ENCODE assay signal across 17 cellular contexts in genomic region chr6:166461821-166462460, GRCh38.
DNase-seq lines count a peak whose midpoint lies in the region; ATAC-seq and TF ChIP-seq lines count a peak whose summit lies in the region.
"Had no signal": no experiment of that assay in that cellular context is flagged by ENCODE, and none has a peak within 500 bp of the region (broad histone marks: within the 10 kb centered on the region; RNA-seq: fewer than 3 reads in every experiment).

No MANE protein-coding gene starts in this region.

- peaks cover 37 to 80% (median 77%) of the 10 kb centered on the region in 10 experiments for H3K4me1 ChIP-seq in BLaER1 treated with 17β-estradiol and CSF1 and Interleukin-3, amounts not matched to agents 10 nM and 100 nM
- peaks cover 65% of the 10 kb centered on the region for H3K4me1 ChIP-seq in OCI-LY1 (ENCODE audit: insufficient read depth, low read length, severe bottlenecking)
- peaks cover 6 to 14% of the 10 kb centered on the region in 2 experiments for H3K4me1 ChIP-seq in trophoblast cell (ENCODE audit: control insufficient read depth in 1 of 2, insufficient read depth in 2 of 2, low read length in 2 of 2)

- no peaks in the 10 kb centered on the region for H3F3A ChIP-seq in OCI-LY1 (ENCODE audit: insufficient read depth, low read length)

- H3K4me3 Mint-ChIP-seq in effector memory CD8-positive, alpha-beta T cell = no peak overlapping the region
- H3K4me3 Mint-ChIP-seq: CD4-positive, alpha-beta T cell had no signal

- H2AFZ ChIP-seq in OCI-LY1 (ENCODE audit: low read length) = no peak overlapping the region
- no peak overlapping the region for H2AFZ ChIP-seq in trophoblast cell (ENCODE audit: insufficient read depth, low read length, poor library complexity)

- H3K36me3 Mint-ChIP-seq in effector memory CD8-positive, alpha-beta T cell (ENCODE audit: insufficient read depth) = no peaks in the 10 kb centered on the region

- H3K36me3 ChIP-seq in BLaER1 treated with 17β-estradiol and CSF1 and Interleukin-3, amounts not matched to agents 10 nM and 100 nM = peaks cover 0 to 14% (median 5%) of the 10 kb centered on the region in 11 experiments; a peak in 9 of 22 replicates
- H3K36me3 ChIP-seq in OCI-LY1 (ENCODE audit: insufficient read depth, low read length) = peaks cover 7% of the 10 kb centered on the region; the same call in 1 of the 2 replicates
- peaks cover 3 to 5% of the 10 kb centered on the region in 2 experiments for H3K36me3 ChIP-seq in trophoblast cell (ENCODE audit: control insufficient read depth in 1 of 2, insufficient read depth in 2 of 2, low read length in 2 of 2)
- H3K36me3 ChIP-seq: HAP-1 had no signal

- H3K4me2 ChIP-seq in BLaER1 treated with 17β-estradiol and CSF1 and Interleukin-3, amounts not matched to agents 10 nM and 100 nM = peak overlapping the region; percentile 67 to 96 (median 85)
- peak overlapping the region; percentile 65 for H3K4me2 ChIP-seq in OCI-LY1 (ENCODE audit: low read length)
- no peak overlapping the region for H3K4me2 ChIP-seq in trophoblast cell (ENCODE audit: low read length)

- 0 out of 22 replicates have a peak, but pooled peaks cover 0 to 13% (median 0%) of the 10 kb centered on the region in 11 experiments for H3K27me3 ChIP-seq in BLaER1 treated with 17β-estradiol and CSF1 and Interleukin-3, amounts not matched to agents 10 nM and 100 nM
- H3K27me3 ChIP-seq in OCI-LY1 (ENCODE audit: insufficient read depth, low read length) (no peaks in the 10 kb centered on the region), trophoblast cell (ENCODE audit: insufficient read depth, low read length) (no peaks in the 10 kb centered on the region)

- no peak for ATAC-seq in effector memory CD8-positive, alpha-beta T cell (replicated peaks)
- no peak for ATAC-seq in HG02759 (IDR thresholded peaks at IDR 0.05; ENCODE audit: unreplicated experiment)
- ATAC-seq: Panc1 had no signal

- H4K91ac ChIP-seq in trophoblast cell (ENCODE audit: low read depth, low read length) = no peak overlapping the region

- DNase-seq in effector memory CD8-positive, alpha-beta T cell = no peak
- DNase-seq in trophoblast cell (no peak), inferior parietal cortex (ENCODE audit: extremely low spot score) (no peak), iPS-NIHi7 (ENCODE audit: extremely low spot score) (no peak), AG08396 (ENCODE audit: low spot score) (no peak)
- DNase-seq: CD4-positive, alpha-beta T cell; DMS53; NCI-H1417 treated with DMSO at 0.1 percent for 48 hours; NCI-H2029; NCI-H2171; NCI-H510A; SHP77 had no signal

- H4K8ac ChIP-seq in trophoblast cell (ENCODE audit: low read depth, low read length) = no peak overlapping the region

- H3K79me1 ChIP-seq in trophoblast cell (ENCODE audit: low read length) = no peaks in the 10 kb centered on the region

- H3K9me3 ChIP-seq in BLaER1 treated with 17β-estradiol and CSF1 and Interleukin-3, amounts not matched to agents 10 nM and 100 nM (replicated peaks in 1 of 11) = peaks cover 13 to 20% (median 17%) of the 10 kb centered on the region in 11 experiments
- H3K9me3 ChIP-seq in OCI-LY1 (ENCODE audit: low read length) (peaks cover 4% of the 10 kb centered on the region), trophoblast cell (ENCODE audit: insufficient read depth, low read depth, low read length) (no peaks in the 10 kb centered on the region)
- H3K9me3 ChIP-seq: HAP-1 had no signal

- H2BK12ac ChIP-seq in trophoblast cell (ENCODE audit: low read length) = no peak overlapping the region

- H2BK5ac ChIP-seq in trophoblast cell (ENCODE audit: low read depth, low read length, poor library complexity) = no peak overlapping the region

- H3K9me3 Mint-ChIP-seq in effector memory CD8-positive, alpha-beta T cell = peaks cover 0 to 1% of the 10 kb centered on the region in 2 donors
- H3K9me3 Mint-ChIP-seq: CD4-positive, alpha-beta T cell had no signal

- peaks cover 4 to 8% of the 10 kb centered on the region in 2 donors for H3K4me1 Mint-ChIP-seq in effector memory CD8-positive, alpha-beta T cell (ENCODE audit: low read depth in 2 of 2)

- H3K9me2 ChIP-seq in OCI-LY1 (ENCODE audit: low read depth, low read length) = no peaks in the 10 kb centered on the region

- no peak overlapping the region for H4K12ac ChIP-seq in trophoblast cell (ENCODE audit: low read depth, low read length)

- H3K9ac ChIP-seq in BLaER1 treated with 17β-estradiol and CSF1 and Interleukin-3, amounts not matched to agents 10 nM and 100 nM = peak overlapping the region in 9 of 11 experiments; percentile 66 to 85 (median 80); a peak in 18 of 22 replicates
- H3K9ac ChIP-seq in OCI-LY1 (ENCODE audit: low read length) = peak overlapping the region; percentile 60; the same call in 1 of the 2 replicates
- H3K9ac ChIP-seq in trophoblast cell (ENCODE audit: low read length) = no peak overlapping the region

- no peak overlapping the region for H3K4ac ChIP-seq in trophoblast cell (ENCODE audit: low read depth, low read length)

- H2AK5ac ChIP-seq in trophoblast cell (ENCODE audit: low read length) = no peak overlapping the region

- H3K4me3 ChIP-seq in BLaER1 treated with 17β-estradiol and CSF1 and Interleukin-3, amounts not matched to agents 10 nM and 100 nM = no peak overlapping the region; a peak in 1 of 20 replicates
- H3K4me3 ChIP-seq in OCI-LY1 (ENCODE audit: low read depth, low read length, poor library complexity, severe bottlenecking) = peak overlapping the region; percentile 60
- H3K4me3 ChIP-seq in trophoblast cell (ENCODE audit: low read depth, low read length) = peak overlapping the region; percentile 16
- H3K4me3 ChIP-seq: HAP-1 had no signal

- H3K79me2 ChIP-seq in OCI-LY1 (ENCODE audit: insufficient read depth, low read length) = no peaks in the 10 kb centered on the region
- H3K79me2 ChIP-seq in trophoblast cell (ENCODE audit: control insufficient read depth, insufficient read depth, low read length, poor library complexity) = no peaks in the 10 kb centered on the region

- no CpG with 5 or more reads among the region's 9 CpGs for WGBS in trophoblast cell (ENCODE audit: extremely low coverage, insufficient coverage, insufficient read length)

- peaks cover 0 to 5% (median 0%) of the 10 kb centered on the region in 11 experiments; a peak in 2 of 22 replicates for H4K20me1 ChIP-seq in BLaER1 treated with 17β-estradiol and CSF1 and Interleukin-3, amounts not matched to agents 10 nM and 100 nM
- no peaks in the 10 kb centered on the region for H4K20me1 ChIP-seq in OCI-LY1 (ENCODE audit: insufficient read depth, low read length)

- no peak overlapping the region for H3K14ac ChIP-seq in trophoblast cell (ENCODE audit: low read length)

- no peaks in the 10 kb centered on the region for H3K27me3 Mint-ChIP-seq in effector memory CD8-positive, alpha-beta T cell
- H3K27me3 Mint-ChIP-seq: CD4-positive, alpha-beta T cell had no signal

- no peak overlapping the region for H3K23ac ChIP-seq in trophoblast cell (ENCODE audit: low read length)

- peak overlapping the region; percentile 17 to 54 for H3K27ac Mint-ChIP-seq in effector memory CD8-positive, alpha-beta T cell
- H3K27ac Mint-ChIP-seq: CD4-positive, alpha-beta T cell had no signal

- H3K27ac ChIP-seq in BLaER1 treated with 17β-estradiol and CSF1 and Interleukin-3, amounts not matched to agents 10 nM and 100 nM = peak overlapping the region in 10 of 11 experiments; percentile 5 to 96 (median 88); a peak in 18 of 22 replicates
- H3K27ac ChIP-seq in OCI-LY1 (ENCODE audit: low read depth, low read length, poor library complexity, severe bottlenecking) (peak overlapping the region; percentile 88), trophoblast cell (ENCODE audit: low read depth, low read length) (no peak overlapping the region)

- no peak overlapping the region for H2BK120ac ChIP-seq in trophoblast cell (ENCODE audit: insufficient read depth, low read length, poor library complexity)

- no peak for TF ChIP-seq CTCF in OCI-LY1 (IDR thresholded peaks at IDR 0.05; ENCODE audit: low read length)

- H3K18ac ChIP-seq in trophoblast cell (ENCODE audit: low read length) = no peak overlapping the region

Comparison
In these comparisons a context has a peak if more than half of its experiments do, and no peak if none do; other contexts are left out.
1. H3K4me3 ChIP-seq: peak in OCI-LY1 (single experiment) and trophoblast cell (single experiment); none in BLaER1 treated with 17β-estradiol and CSF1 and Interleukin-3, amounts not matched to agents 10 nM and 100 nM (0 of 10).